ENCODE assay signal across 8 cellular contexts in the genomic region with DNA sequence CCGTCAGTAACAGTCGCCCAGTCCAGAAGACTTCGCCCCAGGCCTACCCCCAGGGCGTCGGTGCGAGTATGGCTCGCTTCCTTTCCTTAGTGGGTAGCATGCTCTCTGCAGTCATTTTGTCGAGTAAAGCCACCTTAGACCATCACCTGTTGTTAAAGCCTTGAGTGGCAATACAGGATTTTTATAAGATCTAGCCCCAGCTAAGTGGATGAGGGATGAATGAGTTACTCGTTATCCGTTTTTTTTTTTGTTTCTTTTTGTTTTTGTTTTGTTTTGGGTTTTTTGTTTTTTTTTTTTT. TPM values are rescaled to one million over a fixed set of nuclear protein-coding genes. Genes with fewer than 3 reads are reported as not detected.
DNase-seq lines count a peak whose midpoint lies in the region; ATAC-seq and TF ChIP-seq lines count a peak whose summit lies in the region.

No MANE protein-coding gene starts in this region.

- peaks cover 25% of the 10 kb centered on the region for H3K4me1 Mint-ChIP-seq in activated naive CD4-positive, alpha-beta T cell treated with anti-CD3 and anti-CD28 coated beads for 36 hours (ENCODE audit: low read depth)
- peaks cover 36% of the 10 kb centered on the region for H3K4me1 Mint-ChIP-seq in activated naive CD4-positive, alpha-beta T cell treated with anti-CD3 and anti-CD28 coated beads, Interleukin-2, amount 10 ng/mL, durations not matched to agents 7 days and 5 days

- H3K27me3 ChIP-seq in kidney epithelial cell (ENCODE audit: control insufficient read depth, insufficient read depth, low read length) = no peaks in the 10 kb centered on the region
- H3K27me3 ChIP-seq in tibial nerve = no peaks in the 10 kb centered on the region

- peaks cover 9% of the 10 kb centered on the region for H3K36me3 Mint-ChIP-seq in activated naive CD4-positive, alpha-beta T cell treated with anti-CD3 and anti-CD28 coated beads for 36 hours (ENCODE audit: low read depth)
- H3K36me3 Mint-ChIP-seq in activated naive CD4-positive, alpha-beta T cell treated with anti-CD3 and anti-CD28 coated beads, Interleukin-2, amount 10 ng/mL, durations not matched to agents 7 days and 5 days = peaks cover 21% of the 10 kb centered on the region

- peaks cover 2% of the 10 kb centered on the region for H3K36me3 ChIP-seq in kidney epithelial cell (ENCODE audit: control insufficient read depth, insufficient read depth, low read length)
- H3K36me3 ChIP-seq in tibial nerve = peaks cover 0 to 39% (median 9%) of the 10 kb centered on the region in 3 donors

- CTCF ChIA-PET in activated naive CD4-positive, alpha-beta T cell treated with anti-CD3 and anti-CD28 coated beads for 36 hours (lab: Charles Lee) = interaction anchor here (1.0 to 2.6 kb wide), 3 partner anchors 26 to 202 kb away, joined by 3 to 10 read pairs (median 3); a partner anchor contains a TSS
- CTCF ChIA-PET in activated naive CD4-positive, alpha-beta T cell treated with anti-CD3 and anti-CD28 coated beads, Interleukin-2, amount 10 ng/mL, durations not matched to agents 7 days and 5 days (lab: Charles Lee) = no interaction called here
- CTCF ChIA-PET in GM10248 (lab: Yijun Ruan, JAX) = interaction anchor here (0.6 to 2.5 kb wide), 6 partner anchors 8 to 170 kb away, joined by 3 to 7 read pairs (median 4); a partner anchor contains a TSS

- POLR2A ChIA-PET in GM10248 (lab: Yijun Ruan, JAX) = interaction anchor here (0.6 to 1.2 kb wide), 4 partner anchors 13 to 574 kb away, joined by 3 to 7 read pairs (median 4); a partner anchor contains a TSS

- TF ChIP-seq POLR2A in tibial nerve (IDR thresholded peaks at IDR 0.05) = no peak

- no peak for TF ChIP-seq EP300 in tibial nerve (IDR thresholded peaks at IDR 0.05)

- peak overlapping the region; percentile 47 for H3K27ac Mint-ChIP-seq in activated naive CD4-positive, alpha-beta T cell treated with anti-CD3 and anti-CD28 coated beads for 36 hours
- H3K27ac Mint-ChIP-seq in activated naive CD4-positive, alpha-beta T cell treated with anti-CD3 and anti-CD28 coated beads, Interleukin-2, amount 10 ng/mL, durations not matched to agents 7 days and 5 days = no peak overlapping the region

- WGBS in tibial nerve, 2 donors = 0 to 1% methylated on average over 10 of the region's 10 CpGs

- TF ChIP-seq CTCF in kidney epithelial cell (IDR thresholded peaks at IDR 0.05; ENCODE audit: insufficient read depth, low read length, poor library complexity, severe bottlenecking) = no peak
- no peak for TF ChIP-seq CTCF in tibial nerve (IDR thresholded peaks at IDR 0.05)
- no peak for TF ChIP-seq CTCF in GM10248 (IDR thresholded peaks at IDR 0.05; ENCODE audit: control extremely low read depth, extremely low read depth, low read depth, missing control alignments)

- no peak overlapping the region for H3K4me3 Mint-ChIP-seq in activated naive CD4-positive, alpha-beta T cell treated with anti-CD3 and anti-CD28 coated beads for 36 hours
- H3K4me3 Mint-ChIP-seq in activated naive CD4-positive, alpha-beta T cell treated with anti-CD3 and anti-CD28 coated beads, Interleukin-2, amount 10 ng/mL, durations not matched to agents 7 days and 5 days = no peak overlapping the region

- no peak for ATAC-seq in GM21717 (IDR thresholded peaks at IDR 0.05; ENCODE audit: unreplicated experiment)

- intact Hi-C loops in activated naive CD4-positive, alpha-beta T cell treated with anti-CD3 and anti-CD28 coated beads for 36 hours (cut with micrococcal nuclease) = loop anchor here (1.0 to 10.0 kb wide), 7 partner anchors 29 to 409 kb away; a partner anchor contains a TSS

- H3K27me3 Mint-ChIP-seq in activated naive CD4-positive, alpha-beta T cell treated with anti-CD3 and anti-CD28 coated beads for 36 hours (ENCODE audit: low read depth) = no peaks in the 10 kb centered on the region
- H3K27me3 Mint-ChIP-seq in activated naive CD4-positive, alpha-beta T cell treated with anti-CD3 and anti-CD28 coated beads, Interleukin-2, amount 10 ng/mL, durations not matched to agents 7 days and 5 days = no peaks in the 10 kb centered on the region

- H3K27ac ChIP-seq in angular gyrus (ENCODE audit: low read depth, low read length) = peak overlapping the region; percentile 88
- H3K27ac ChIP-seq in tibial nerve = peak overlapping the region in 3 of 4 donors; percentile 2 to 90 (median 86)

- H3K4me3 ChIP-seq in kidney epithelial cell (ENCODE audit: low read depth, low read length) (peak overlapping the region; percentile 28), tibial nerve (peak overlapping the region; percentile 64 to 98 (median 80))

- H3K9me3 Mint-ChIP-seq in activated naive CD4-positive, alpha-beta T cell treated with anti-CD3 and anti-CD28 coated beads for 36 hours = no peaks in the 10 kb centered on the region
- no peaks in the 10 kb centered on the region for H3K9me3 Mint-ChIP-seq in activated naive CD4-positive, alpha-beta T cell treated with anti-CD3 and anti-CD28 coated beads, Interleukin-2, amount 10 ng/mL, durations not matched to agents 7 days and 5 days

- H3K9me3 ChIP-seq in tibial nerve = no peaks in the 10 kb centered on the region

- H3K4me1 ChIP-seq in tibial nerve = peaks cover 0 to 38% (median 19%) of the 10 kb centered on the region in 4 donors

- no peak for DNase-seq in activated naive CD4-positive, alpha-beta T cell treated with anti-CD3 and anti-CD28 coated beads for 36 hours
- DNase-seq in activated naive CD4-positive, alpha-beta T cell treated with anti-CD3 and anti-CD28 coated beads, Interleukin-2, amount 10 ng/mL, durations not matched to agents 7 days and 5 days = no peak
- DNase-seq in kidney epithelial cell (ENCODE audit: low read depth) (no peak), tibial nerve (ENCODE audit: low spot score in 2 of 2) (no peak), amniotic stem cell (lab: John Stamatoyannopoulos, UW) (no peak), GM10248 (ENCODE audit: extremely low spot score) (no peak)

RNA-seq across cellular contexts. Expression of a gene that starts 0.3 kb away (rescaled TPM):
- total RNA-seq in activated naive CD4-positive, alpha-beta T cell treated with anti-CD3 and anti-CD28 coated beads for 36 hours = 1 to 10 TPM; 8.9 to 9.6 TPM
- total RNA-seq in kidney epithelial cell (28.3 and 29.2 TPM in 2 replicates), tibial nerve (10 to 100 TPM; 27.3 to 42.2 (median 32.7) TPM)

RNA-seq across cellular contexts. Expression of a gene that starts 27.9 kb away (rescaled TPM):
- not detected for total RNA-seq in activated naive CD4-positive, alpha-beta T cell treated with anti-CD3 and anti-CD28 coated beads for 36 hours
- not detected in 2 replicates for total RNA-seq in kidney epithelial cell
- total RNA-seq in tibial nerve = not detected

RNA-seq across cellular contexts. Expression of a gene that starts 29.5 kb away (rescaled TPM):
- 10 to 100 TPM; 25.9 to 28.1 TPM for total RNA-seq in activated naive CD4-positive, alpha-beta T cell treated with anti-CD3 and anti-CD28 coated beads for 36 hours
- total RNA-seq in kidney epithelial cell (60.2 and 61.5 TPM in 2 replicates), tibial nerve (10 to 100 TPM; 31.0 to 77.1 (median 33.0) TPM)

RNA-seq across cellular contexts. Expression of a gene that starts 52.7 kb away (rescaled TPM):
- total RNA-seq in activated naive CD4-positive, alpha-beta T cell treated with anti-CD3 and anti-CD28 coated beads for 36 hours = under 1 TPM in 1 of 2 experiments, not detected in 1; 0.36 TPM
- 152 and 157 TPM in 2 replicates for total RNA-seq in kidney epithelial cell
- total RNA-seq in tibial nerve = 100 to 1,000 TPM in 1 of 4 donors, 10 to 100 TPM in 3; 47.9 to 103 (median 77.4) TPM

RNA-seq across cellular contexts. Expression of a gene that starts 53.2 kb away (rescaled TPM):
- total RNA-seq in activated naive CD4-positive, alpha-beta T cell treated with anti-CD3 and anti-CD28 coated beads for 36 hours = 100 to 1,000 TPM; 153 to 161 TPM
- 241 and 301 TPM in 2 replicates for total RNA-seq in kidney epithelial cell
- 100 to 1,000 TPM in 1 of 4 donors, 10 to 100 TPM in 3; 62.8 to 102 (median 72.6) TPM for total RNA-seq in tibial nerve
